Comparison of ENCODE assay signal across 17 cellular contexts in the genomic region with DNA sequence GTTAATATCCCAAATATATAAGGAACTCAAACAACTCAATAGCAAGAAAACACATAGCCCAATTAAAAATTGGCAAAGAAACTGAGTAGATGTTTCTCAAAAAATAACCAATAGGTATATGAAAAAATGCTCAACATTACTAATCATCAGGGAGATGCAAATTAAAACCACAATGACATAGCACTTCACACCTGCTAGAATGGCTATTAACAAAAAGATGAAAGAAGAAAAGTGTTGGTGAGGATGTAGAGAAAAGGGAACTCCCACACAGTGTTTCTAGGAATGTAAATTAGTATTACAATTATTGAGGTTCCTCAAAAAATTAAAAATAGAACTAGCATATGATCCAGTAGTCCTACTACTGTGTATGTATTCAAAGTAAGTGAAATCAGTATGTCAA.
DNase-seq lines count a peak whose midpoint lies in the region; ATAC-seq, FAIRE-seq and TF ChIP-seq lines count a peak whose summit lies in the region.
"Had no signal": no experiment of that assay in that cellular context is flagged by ENCODE, and none has a peak within 500 bp of the region (broad histone marks: within the 10 kb centered on the region; RNA-seq: fewer than 3 reads in every experiment).

No MANE protein-coding gene starts in this region.

- H3K9ac ChIP-seq in GM12878 (ENCODE audit: control insufficient read depth, insufficient read depth, low read length): no peak overlapping the region

- no peak for TF ChIP-seq POLR2A in GM12878 (IDR thresholded peaks at IDR 0.05; ENCODE audit: low read depth, low read length)

- intact Hi-C loops in GM12878 (cut with micrococcal nuclease; ENCODE audit: unreplicated experiment): loop anchor here (5.0 to 10.0 kb wide), 2 partner anchors 59 to 406 kb away; no protein-coding TSS in a partner anchor

- no peak overlapping the region for H3K27ac ChIP-seq in GM12878 (ENCODE audit: control insufficient read depth, insufficient read depth)
- H3K27ac ChIP-seq in RWPE1: no peak overlapping the region

- SMC1A ChIA-PET in GM12878 (lab: Charles Lee; ENCODE audit: uncharacterized antibody, unreplicated experiment): no interaction called here

- BruUV-seq in GM12878 (replicated peaks; lab: Mats Ljungman, UMichigan): no TSS peak

- no peaks in the 10 kb centered on the region for H3K27me3 ChIP-seq in GM12878 (replicated peaks in 1 of 2; ENCODE audit: control insufficient read depth in 2 of 2, insufficient read depth in 2 of 2, low read length in 1 of 2)

- in situ Hi-C loops in GM12878 (cut with MboI): loop anchor here (25.0 kb wide), 1 partner anchor 1314 kb away; a partner anchor contains a TSS

- H3K36me3 ChIP-seq in GM12878 (ENCODE audit: control insufficient read depth in 2 of 2, insufficient read depth in 2 of 2, low read length in 1 of 2): no peaks in the 10 kb centered on the region

- RAD21 ChIA-PET in GM12878 (lab: Charles Lee; ENCODE audit: unreplicated experiment): no interaction called here

- H3K4me1 ChIP-seq in GM12878 (ENCODE audit: control insufficient read depth, insufficient read depth, low read length): no peaks in the 10 kb centered on the region; the same call in 1 of the 2 replicates

- H2AFZ ChIP-seq in GM12878 (ENCODE audit: control insufficient read depth, low read depth, low read length): no peak overlapping the region
- H2AFZ ChIP-seq: GM23338 had no signal

- CTCF ChIA-PET in GM12878 (lab: Yijun Ruan, JAX) (no interaction called here), RWPE1 (lab: Yijun Ruan, JAX) (no interaction called here)

- no peak overlapping the region for H3K4me3 ChIP-seq in GM12878
- H3K4me3 ChIP-seq: GM23338 had no signal

- H4K20me1 ChIP-seq in GM12878 (ENCODE audit: control insufficient read depth, insufficient read depth): no peaks in the 10 kb centered on the region

- peak; percentile 22 for DNase-seq in MV-4-11 (lab: John Stamatoyannopoulos, UW)
- DNase-seq in GM12878 (ENCODE audit: low read depth, low spot score): no peak
- no peak for DNase-seq in RWPE1 (ENCODE audit: low spot score)
- no peak for DNase-seq in activated T-cell treated with anti-CD3 and anti-CD28 coated beads, Interleukin-2, amount 50 U/mL, for 1 hour
- DNase-seq in nucleus accumbens (lab: John Stamatoyannopoulos, UW): no peak
- DNase-seq: C1 segment of cervical spinal cord; CD4-positive, alpha-beta memory T cell; DMS 273 treated with DMSO at 0.1 percent for 48 hours; DMS79 treated with DMSO at 0.1 percent for 48 hours; GF-D8; H9 had no signal

- TF ChIP-seq EP300 in GM12878 (IDR thresholded peaks at IDR 0.05; ENCODE audit: borderline replicate concordance in 1 of 2, control insufficient read depth in 1 of 2, low read depth in 2 of 2, low read length in 2 of 2): 0 out of 4 replicates have a peak, but pooled peaks of 1 of the 2 experiments have one; percentile 48

- no peaks in the 10 kb centered on the region for H3K79me2 ChIP-seq in GM12878 (ENCODE audit: control insufficient read depth, insufficient read depth, low read length)

- H3K4me2 ChIP-seq in GM12878 (ENCODE audit: control insufficient read depth, insufficient read depth): no peak overlapping the region
- H3K4me2 ChIP-seq: GM23338 had no signal

- no peak for FAIRE-seq in GM12878 (lab: Jason Lieb, UNC)
- FAIRE-seq: D721Med, GM12892 had no signal

- no peak for TF ChIP-seq RAD21 in GM12878 (IDR thresholded peaks at IDR 0.05; ENCODE audit: insufficient read depth, low read depth, low read length)

- ATAC-seq in GM18867 (IDR thresholded peaks at IDR 0.05; ENCODE audit: unreplicated experiment) (peak; percentile 32), GM12878 (no peak), GM19397 (IDR thresholded peaks at IDR 0.05; ENCODE audit: unreplicated experiment) (no peak)
- ATAC-seq: GM23338, HCT116 had no signal

- peaks cover 8% of the 10 kb centered on the region; the same call in 2 of the 3 replicates for H3K9me3 ChIP-seq in GM12878 (replicated peaks; ENCODE audit: control insufficient read depth, insufficient read depth, low read length)

- POLR2A ChIA-PET in GM12878 (lab: Charles Lee): no interaction called here
- POLR2A ChIA-PET in RWPE1 (lab: Yijun Ruan, JAX; ENCODE audit: low non-redundant PET): no interaction called here

- TF ChIP-seq CTCF in GM12878 (IDR thresholded peaks at IDR 0.05 in 2 of 3, conservative IDR thresholded peaks at IDR 0.05 in 1 of 3; ENCODE audit: control insufficient read depth in 2 of 3, extremely low read depth in 1 of 3, insufficient read depth in 1 of 3, low read depth in 3 of 3, low read length in 3 of 3) (no peak), RWPE1 (conservative IDR thresholded peaks at IDR 0.05; ENCODE audit: low read depth) (no peak)

TF ChIP-seq in GM12878, 131 proteins besides CTCF, POLR2A, EP300 and RAD21:
- peak; percentile 59 for TF ChIP-seq MEF2B (IDR thresholded peaks at IDR 0.05; ENCODE audit: partially characterized antibody, poor library complexity, severe bottlenecking)
- no peak for TF ChIP-seq ZSCAN29 (IDR thresholded peaks at IDR 0.05)
- TF ChIP-seq IRF4 (IDR thresholded peaks at IDR 0.05; ENCODE audit: low read depth, low read length): no peak
- peak; percentile 80 for TF ChIP-seq ATF7 (IDR thresholded peaks at IDR 0.05; ENCODE audit: low read depth)
- peak; percentile 90 for TF ChIP-seq MTA2 (IDR thresholded peaks at IDR 0.05; ENCODE audit: low read depth)
- no peak for TF ChIP-seq POLR2AphosphoS5 (IDR thresholded peaks at IDR 0.05; ENCODE audit: low read length)
- TF ChIP-seq IKZF2 (IDR thresholded peaks at IDR 0.05): peak; percentile 18 to 62; a peak in 3 of 4 replicates
- TF ChIP-seq ETV6 (conservative IDR thresholded peaks at IDR 0.05 in 1 of 2, IDR thresholded peaks at IDR 0.05 in 1 of 2; ENCODE audit: borderline replicate concordance in 1 of 2, low read depth in 1 of 2): no peak
- peak; percentile 48; the same call in 1 of the 2 replicates for TF ChIP-seq RUNX3 (IDR thresholded peaks at IDR 0.05; ENCODE audit: low read length)
